In the genomic region with DNA sequence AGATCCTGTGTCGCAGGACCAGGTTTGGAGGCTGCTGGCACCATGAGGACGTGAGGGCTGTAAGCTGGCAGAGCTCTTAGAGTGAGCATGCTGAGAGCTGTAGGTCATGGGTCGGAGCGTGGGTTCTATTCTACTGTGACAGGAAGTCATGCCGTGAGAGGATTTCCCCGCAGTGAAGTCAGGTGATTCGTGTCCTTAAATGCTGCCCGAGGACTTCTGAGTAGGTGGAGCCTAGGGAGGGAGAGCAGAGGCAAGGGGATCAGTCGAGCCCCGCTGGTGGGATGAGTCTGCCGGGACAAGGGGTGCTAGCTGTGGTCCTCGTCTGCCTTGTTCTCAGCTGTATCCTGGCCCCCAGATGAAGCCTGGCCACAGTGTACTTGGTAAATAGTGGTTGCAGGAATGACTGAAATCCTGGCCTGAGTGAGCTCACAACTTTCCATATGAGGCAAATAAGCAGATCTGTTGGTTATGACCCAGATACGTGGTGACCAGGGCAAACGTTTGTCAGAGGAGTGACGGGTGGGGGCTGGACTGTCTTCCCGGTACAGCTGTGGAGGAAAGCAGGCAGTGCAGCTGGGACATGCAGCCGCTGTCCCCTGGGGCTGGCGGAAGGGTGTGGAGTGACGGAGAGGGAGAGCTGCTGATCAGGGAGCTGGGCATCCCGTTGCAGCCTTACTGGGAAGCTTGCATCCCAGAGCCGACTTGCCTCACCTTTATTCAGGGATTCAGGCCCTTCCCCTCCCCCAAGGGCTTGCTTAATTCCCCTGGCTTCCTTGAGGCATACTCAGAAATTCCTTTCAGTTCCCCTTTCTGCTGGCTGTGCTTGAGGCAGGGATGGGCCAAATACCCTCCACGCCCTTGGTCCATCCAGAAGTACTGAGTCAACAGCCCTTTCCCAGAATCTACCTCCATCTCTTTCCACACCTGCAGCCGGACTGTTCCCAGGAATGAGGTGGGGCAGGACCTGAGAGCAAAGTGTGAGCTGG, we compare ENCODE assay signal across 8 cellular contexts.
DNase-seq lines count a peak whose midpoint lies in the region; ATAC-seq, FAIRE-seq and TF ChIP-seq lines count a peak whose summit lies in the region.

No MANE protein-coding gene starts in this region.

- H3K4me3 Mint-ChIP-seq in naive thymus-derived CD4-positive, alpha-beta T cell: peak overlapping the region; percentile 31 to 83 (median 76)

- 0 out of 2 replicates have a peak overlapping the region, but pooled peaks have one; percentile 8 for H2AK5ac ChIP-seq in H1 (ENCODE audit: low read depth, low read length)

- no peak overlapping the region for H4K5ac ChIP-seq in H1 (ENCODE audit: insufficient read length, low read depth, low read length)

- CTCF ChIA-PET in H1 (lab: Charles Lee; ENCODE audit: partially characterized antibody): interaction anchor here (0.8 to 1.5 kb wide), 5 partner anchors 13 to 162 kb away, joined by 3 to 4 read pairs (median 3); no protein-coding TSS in a partner anchor
- CTCF ChIA-PET in naive thymus-derived CD4-positive, alpha-beta T cell (lab: Charles Lee): interaction anchor here (0.7 kb wide), 1 partner anchor 39 kb away, joined by 3 read pairs; no protein-coding TSS in a partner anchor

- H3K4me1 ChIP-seq in BLaER1 treated with 17β-estradiol and CSF1 and Interleukin-3, amounts not matched to agents 10 nM and 100 nM: peaks cover 34 to 78% (median 41%) of the 10 kb centered on the region in 10 experiments
- H3K4me1 ChIP-seq in H1 (replicated peaks in 1 of 4; ENCODE audit: control insufficient read depth in 3 of 4, insufficient read depth in 4 of 4, low read length in 3 of 4) (peaks cover 6 to 14% (median 11%) of the 10 kb centered on the region in 4 experiments), testis (peaks cover 24% of the 10 kb centered on the region)
- peaks cover 0 to 7% of the 10 kb centered on the region in 2 donors for H3K4me1 ChIP-seq in naive thymus-derived CD4-positive, alpha-beta T cell (ENCODE audit: control insufficient read depth in 2 of 2, insufficient read depth in 2 of 2, low read length in 2 of 2)

- H3K56ac ChIP-seq in H1 (replicated peaks; ENCODE audit: insufficient read length, low read depth, low read length): no peak overlapping the region

- no peak; a peak in 1 of 4 replicates for TF ChIP-seq RAD21 in H1 (IDR thresholded peaks at IDR 0.05 in 1 of 2, conservative IDR thresholded peaks at IDR 0.05 in 1 of 2; ENCODE audit: low read depth in 2 of 2, low read length in 2 of 2)

- no peak overlapping the region for H3K23ac ChIP-seq in H1 (ENCODE audit: insufficient read length)

- peak overlapping the region; percentile 45 to 79 (median 69); a peak in 21 of 22 replicates for H3K9ac ChIP-seq in BLaER1 treated with 17β-estradiol and CSF1 and Interleukin-3, amounts not matched to agents 10 nM and 100 nM
- no peak overlapping the region; a peak in 1 of 7 replicates for H3K9ac ChIP-seq in H1 (replicated peaks in 1 of 4; ENCODE audit: extremely low read depth in 1 of 4, low read depth in 3 of 4, low read length in 3 of 4)

- H3K79me1 ChIP-seq in H1 (ENCODE audit: low read depth, low read length): no peaks in the 10 kb centered on the region; the same call in 1 of the 2 replicates

- TF ChIP-seq EP300 in H1 (IDR thresholded peaks at IDR 0.05; ENCODE audit: borderline replicate concordance in 1 of 2, low read depth in 2 of 2, low read length in 2 of 2): no peak

- DNase-seq in activated CD4-positive, alpha-beta T cell treated with anti-CD3 and anti-CD28 coated beads for 4 hours: peak; percentile 48 to 57
- DNase-seq in H1 (ENCODE audit: low read depth in 1 of 2, low spot score in 2 of 2) (peak in 1 of 2 experiments; percentile 55), testis (peak; percentile 34), NCI-H2081 treated with DMSO at 0.1 percent for 48 hours (lab: John Stamatoyannopoulos, UW) (no peak)
- DNase-seq in naive thymus-derived CD4-positive, alpha-beta T cell: peak; percentile 13 to 59 (median 36)

- POLR2A ChIA-PET in H1 (lab: Charles Lee; ENCODE audit: partially characterized antibody): interaction anchor here (1.1 to 1.3 kb wide), 2 partner anchors 9 to 389 kb away, joined by 3 read pairs; no protein-coding TSS in a partner anchor
- POLR2A ChIA-PET in naive thymus-derived CD4-positive, alpha-beta T cell (lab: Charles Lee): no interaction called here

- H3K23me2 ChIP-seq in H1 (ENCODE audit: low read depth, low read length): no peaks in the 10 kb centered on the region; the same call in 1 of the 2 replicates

- H3K27me3 ChIP-seq in BLaER1 treated with 17β-estradiol and CSF1 and Interleukin-3, amounts not matched to agents 10 nM and 100 nM: no peaks in the 10 kb centered on the region
- no peaks in the 10 kb centered on the region; a peak in 1 of 7 replicates for H3K27me3 ChIP-seq in H1 (replicated peaks in 1 of 4; ENCODE audit: control insufficient read depth in 3 of 4, extremely low read depth in 1 of 4, insufficient read depth in 3 of 4, low read length in 3 of 4)
- H3K27me3 ChIP-seq in naive thymus-derived CD4-positive, alpha-beta T cell (ENCODE audit: control insufficient read depth in 2 of 2, insufficient read depth in 2 of 2, low read length in 2 of 2): no peaks in the 10 kb centered on the region
- H3K27me3 ChIP-seq in testis: no peaks in the 10 kb centered on the region

- peaks cover 0 to 5% (median 0%) of the 10 kb centered on the region in 5 donors for H3K36me3 Mint-ChIP-seq in naive thymus-derived CD4-positive, alpha-beta T cell

- H4K91ac ChIP-seq in H1 (replicated peaks; ENCODE audit: insufficient read length, low read length): peak overlapping the region; percentile 61

- H3K4me1 Mint-ChIP-seq in naive thymus-derived CD4-positive, alpha-beta T cell: peaks cover 14 to 24% (median 23%) of the 10 kb centered on the region in 7 donors

- intact Hi-C loops in naive thymus-derived CD4-positive, alpha-beta T cell (cut with micrococcal nuclease): loop anchor here in 1 of 2 donors (10.0 kb wide), 1 partner anchor 62 kb away; no protein-coding TSS in a partner anchor
- intact Hi-C loops in testis (cut with DNase I; ENCODE audit: low total_unique reads): no loop called here

- peak overlapping the region; percentile 55 to 91 (median 78) for H3K27ac ChIP-seq in BLaER1 treated with 17β-estradiol and CSF1 and Interleukin-3, amounts not matched to agents 10 nM and 100 nM
- H3K27ac ChIP-seq in H1 (ENCODE audit: low read depth, low read length): no peak overlapping the region
- no peak overlapping the region for H3K27ac ChIP-seq in naive thymus-derived CD4-positive, alpha-beta T cell (ENCODE audit: low read depth, low read length)
- no peak overlapping the region for H3K27ac ChIP-seq in testis

- H3K9me3 Mint-ChIP-seq in naive thymus-derived CD4-positive, alpha-beta T cell: peaks cover 0 to 2% (median 0%) of the 10 kb centered on the region in 11 donors

- H3K4me3 ChIP-seq in BLaER1 treated with 17β-estradiol and CSF1 and Interleukin-3, amounts not matched to agents 10 nM and 100 nM: peak overlapping the region; percentile 6 to 59 (median 34); a peak in 11 of 20 replicates
- H3K4me3 ChIP-seq in H1 (ENCODE audit: extremely low read depth in 1 of 4, insufficient read depth in 2 of 4, low read depth in 3 of 4, low read length in 4 of 4) (peak overlapping the region in 2 of 4 experiments; percentile 9 to 16; a peak in 1 of 8 replicates), testis (no peak overlapping the region)
- peak overlapping the region; percentile 15 for H3K4me3 ChIP-seq in naive thymus-derived CD4-positive, alpha-beta T cell (ENCODE audit: low read length)

- no peak overlapping the region for H3K14ac ChIP-seq in H1 (ENCODE audit: insufficient read length)

- H2AFZ ChIP-seq in H1 (ENCODE audit: low read length): peak overlapping the region; percentile 83

- peak overlapping the region; percentile 59 for H4K8ac ChIP-seq in H1 (ENCODE audit: extremely low read depth, insufficient read depth, low read length)

- H2BK20ac ChIP-seq in H1 (ENCODE audit: low read length): peak overlapping the region; percentile 92; the same call in 1 of the 2 replicates

- no peaks in the 10 kb centered on the region for H3K9me3 ChIP-seq in BLaER1 treated with 17β-estradiol and CSF1 and Interleukin-3, amounts not matched to agents 10 nM and 100 nM (replicated peaks in 1 of 11)
- H3K9me3 ChIP-seq in H1 (ENCODE audit: insufficient read depth in 2 of 2, low read depth in 1 of 2, low read length in 1 of 2) (no peaks in the 10 kb centered on the region), testis (no peaks in the 10 kb centered on the region)
- no peaks in the 10 kb centered on the region for H3K9me3 ChIP-seq in naive thymus-derived CD4-positive, alpha-beta T cell (ENCODE audit: control insufficient read depth in 2 of 3, low read length in 3 of 3)

- peak overlapping the region; percentile 83 to 97 (median 91) for H3K4me2 ChIP-seq in BLaER1 treated with 17β-estradiol and CSF1 and Interleukin-3, amounts not matched to agents 10 nM and 100 nM
- H3K4me2 ChIP-seq in H1 (ENCODE audit: insufficient read depth in 1 of 2, low read depth in 2 of 2, low read length in 2 of 2): peak overlapping the region; percentile 50 to 52

- peak overlapping the region; percentile 93; the same call in 1 of the 2 replicates for H2BK12ac ChIP-seq in H1 (ENCODE audit: low read depth, low read length)

- H4K20me1 ChIP-seq in BLaER1 treated with 17β-estradiol and CSF1 and Interleukin-3, amounts not matched to agents 10 nM and 100 nM: no peaks in the 10 kb centered on the region
- no peaks in the 10 kb centered on the region for H4K20me1 ChIP-seq in H1 (replicated peaks in 1 of 2; ENCODE audit: control insufficient read depth in 1 of 2, insufficient read depth in 2 of 2, low read length in 2 of 2)

- 56% methylated on average over 23 of the region's 23 CpGs; no CpG with 5 or more reads in 1 of the 2 experiments for WGBS in H1 (ENCODE audit: extremely low coverage in 1 of 2, insufficient coverage in 1 of 2, insufficient read length in 1 of 2, insufficient replicate concordance in 2 of 2, low coverage in 1 of 2, low lambda C conversion rate in 2 of 2, missing lambda C conversion rate in 1 of 2), 2 experiments
- 51 to 66% methylated on average over 19 to 23 of the region's 23 CpGs for WGBS in testis, 2 donors

- 0 out of 2 replicates have a peak overlapping the region, but pooled peaks have one; percentile 53 for H2BK15ac ChIP-seq in H1 (ENCODE audit: low read length)

- H3K79me2 ChIP-seq in H1 (ENCODE audit: control insufficient read depth in 1 of 2, insufficient read depth in 2 of 2, low read length in 2 of 2): no peaks in the 10 kb centered on the region

- no peaks in the 10 kb centered on the region for H3K36me3 ChIP-seq in BLaER1 treated with 17β-estradiol and CSF1 and Interleukin-3, amounts not matched to agents 10 nM and 100 nM
- no peaks in the 10 kb centered on the region for H3K36me3 ChIP-seq in H1 (ENCODE audit: control insufficient read depth in 2 of 4, insufficient read depth in 4 of 4, low read length in 3 of 4)
- no peaks in the 10 kb centered on the region for H3K36me3 ChIP-seq in naive thymus-derived CD4-positive, alpha-beta T cell (ENCODE audit: control insufficient read depth in 2 of 3, insufficient read depth in 3 of 3, low read length in 3 of 3)
- H3K36me3 ChIP-seq in testis (ENCODE audit: low read depth, missing control alignments): no peaks in the 10 kb centered on the region

- TF ChIP-seq CTCF in H1 (IDR thresholded peaks at IDR 0.05; ENCODE audit: control extremely low read depth in 1 of 3, insufficient read depth in 1 of 3, low read depth in 1 of 3, low read length in 3 of 3): no peak
- no peak for TF ChIP-seq CTCF in testis (IDR thresholded peaks at IDR 0.05)

- no peak for FAIRE-seq in H1 (lab: Jason Lieb, UNC)

- no peak for TF ChIP-seq POLR2A in H1 (IDR thresholded peaks at IDR 0.05; ENCODE audit: control extremely low read depth in 1 of 2, low read depth in 2 of 2, low read length in 2 of 2)
- TF ChIP-seq POLR2A in testis (IDR thresholded peaks at IDR 0.05): no peak

- peak overlapping the region; percentile 40 for H3K4ac ChIP-seq in H1 (replicated peaks; ENCODE audit: insufficient read length, low read depth, low read length)

- peak overlapping the region; percentile 59 for H2BK120ac ChIP-seq in H1 (replicated peaks; ENCODE audit: low read depth, low read length)

- ATAC-seq in GM19452 (IDR thresholded peaks at IDR 0.05; ENCODE audit: unreplicated experiment) (peak; percentile 85), HG03558 (IDR thresholded peaks at IDR 0.05; ENCODE audit: extremely low read depth, unreplicated experiment) (peak; percentile 67)
- ATAC-seq in naive thymus-derived CD4-positive, alpha-beta T cell: peak; percentile 80

- peak overlapping the region; percentile 72; the same call in 1 of the 2 replicates for H2BK5ac ChIP-seq in H1 (ENCODE audit: low read depth, low read length)

- peak overlapping the region; percentile 83 for H3K18ac ChIP-seq in H1 (ENCODE audit: extremely low read depth, low read length)

- peak overlapping the region; percentile 22 to 91 (median 65) for H3K27ac Mint-ChIP-seq in naive thymus-derived CD4-positive, alpha-beta T cell

- peaks cover 0 to 5% (median 0%) of the 10 kb centered on the region in 5 donors for H3K27me3 Mint-ChIP-seq in naive thymus-derived CD4-positive, alpha-beta T cell

Comparison
In these comparisons a context has a peak if more than half of its experiments do, and no peak if none do; other contexts are left out.
1. H3K27ac ChIP-seq: peak in BLaER1 treated with 17β-estradiol and CSF1 and Interleukin-3, amounts not matched to agents 10 nM and 100 nM (11 of 11); none in H1 (single experiment), naive thymus-derived CD4-positive, alpha-beta T cell (single experiment) and testis (0 of 2).
2. H3K4me3 ChIP-seq: peak in BLaER1 treated with 17β-estradiol and CSF1 and Interleukin-3, amounts not matched to agents 10 nM and 100 nM (10 of 10) and naive thymus-derived CD4-positive, alpha-beta T cell (single experiment); none in testis (0 of 2).
3. H3K9ac ChIP-seq: peak in BLaER1 treated with 17β-estradiol and CSF1 and Interleukin-3, amounts not matched to agents 10 nM and 100 nM (11 of 11); none in H1 (0 of 4).
4. Peak in every context shown above with its lines, with median percentiles within 50 percentile points of each other: ATAC-seq.